Comparison of ENCODE assay signal across 19 cellular contexts in genomic region chr12:101050631-101051030, GRCh38.
"Had no signal": no experiment of that assay in that cellular context is flagged by ENCODE, and none has a peak within 500 bp of the region (broad histone marks: within the 10 kb centered on the region; RNA-seq: fewer than 3 reads in every experiment).

No MANE protein-coding gene starts in this region.

- H3K27ac ChIP-seq: esophagus squamous epithelium, foreskin keratinocyte, psoas muscle, right lobe of liver, upper lobe of left lung, uterus had no signal

- H3K4me1 ChIP-seq: psoas muscle, right lobe of liver, upper lobe of left lung, uterus had no signal

- H3K27me3 Mint-ChIP-seq: dendritic cell treated with granulocyte-macrophage colony-stimulating factor and Interleukin-4, amounts not matched to agents 40 ng/mL and 50 ng/mL, for 4 days; stimulated activated naive B cell treated with anti-CD40 and anti-IgM and Interleukin-4, amounts not matched to agents 10 μg/mL and 1 μg/mL and 100 μg/mL, for 72 hours; stimulated activated naive CD8-positive, alpha-beta T cell treated with anti-CD3 and anti-CD28 coated beads, Interleukin-15, amount 100 ng/mL, for 72 hours had no signal

- H3K4me3 ChIP-seq: esophagus squamous epithelium, lung, psoas muscle, right lobe of liver, upper lobe of left lung, uterus had no signal

- ATAC-seq: foreskin keratinocyte; left colon; left ventricle myocardium superior; naive thymus-derived CD4-positive, alpha-beta T cell; psoas muscle; right lobe of liver; stimulated activated naive B cell treated with anti-CD40 and anti-IgM and Interleukin-4, amounts not matched to agents 10 μg/mL and 1 μg/mL and 100 μg/mL, for 72 hours; stimulated activated naive CD8-positive, alpha-beta T cell treated with anti-CD3 and anti-CD28 coated beads, Interleukin-15, amount 100 ng/mL, for 72 hours had no signal

- H3K9me3 Mint-ChIP-seq: dendritic cell treated with granulocyte-macrophage colony-stimulating factor and Interleukin-4, amounts not matched to agents 40 ng/mL and 50 ng/mL, for 4 days; nephron progenitor cell had no signal

- H3K36me3 Mint-ChIP-seq: naive thymus-derived CD4-positive, alpha-beta T cell; stimulated activated naive B cell treated with anti-CD40 and anti-IgM and Interleukin-4, amounts not matched to agents 10 μg/mL and 1 μg/mL and 100 μg/mL, for 72 hours had no signal

- DNase-seq: esophagus squamous epithelium; foreskin keratinocyte; hippocampal formation; left colon; left ventricle myocardium superior; mesendoderm; naive thymus-derived CD4-positive, alpha-beta T cell; nephron progenitor cell; psoas muscle; retina; right lobe of liver; stimulated activated CD4-positive, alpha-beta T cell treated with anti-CD3 and anti-CD28 coated beads, Interleukin-2, amount 100 ng/mL, for 24 hours; stimulated activated CD4-positive, alpha-beta T cell treated with anti-CD3 and anti-CD28 coated beads, Interleukin-4, amount 100 ng/mL, for 4 hours; stimulated activated naive B cell treated with anti-CD40 and anti-IgM and Interleukin-4, amounts not matched to agents 10 μg/mL and 1 μg/mL and 100 μg/mL, for 72 hours; stimulated activated naive CD8-positive, alpha-beta T cell treated with anti-CD3 and anti-CD28 coated beads, Interleukin-15, amount 100 ng/mL, for 72 hours; upper lobe of left lung; uterus had no signal

- H3K36me3 ChIP-seq: esophagus squamous epithelium, right lobe of liver, upper lobe of left lung, uterus had no signal

- H3K27ac Mint-ChIP-seq: dendritic cell treated with granulocyte-macrophage colony-stimulating factor and Interleukin-4, amounts not matched to agents 40 ng/mL and 50 ng/mL, for 4 days; naive thymus-derived CD4-positive, alpha-beta T cell; nephron progenitor cell; stimulated activated naive B cell treated with anti-CD40 and anti-IgM and Interleukin-4, amounts not matched to agents 10 μg/mL and 1 μg/mL and 100 μg/mL, for 72 hours; stimulated activated naive CD8-positive, alpha-beta T cell treated with anti-CD3 and anti-CD28 coated beads, Interleukin-15, amount 100 ng/mL, for 72 hours had no signal

- H3K4me1 Mint-ChIP-seq: naive thymus-derived CD4-positive, alpha-beta T cell; stimulated activated naive B cell treated with anti-CD40 and anti-IgM and Interleukin-4, amounts not matched to agents 10 μg/mL and 1 μg/mL and 100 μg/mL, for 72 hours; stimulated activated naive CD8-positive, alpha-beta T cell treated with anti-CD3 and anti-CD28 coated beads, Interleukin-15, amount 100 ng/mL, for 72 hours had no signal

- H3K4me3 Mint-ChIP-seq: dendritic cell treated with granulocyte-macrophage colony-stimulating factor and Interleukin-4, amounts not matched to agents 40 ng/mL and 50 ng/mL, for 4 days; naive thymus-derived CD4-positive, alpha-beta T cell; nephron progenitor cell; stimulated activated naive B cell treated with anti-CD40 and anti-IgM and Interleukin-4, amounts not matched to agents 10 μg/mL and 1 μg/mL and 100 μg/mL, for 72 hours; stimulated activated naive CD8-positive, alpha-beta T cell treated with anti-CD3 and anti-CD28 coated beads, Interleukin-15, amount 100 ng/mL, for 72 hours had no signal

- H3K27me3 ChIP-seq: esophagus squamous epithelium, foreskin keratinocyte, right lobe of liver, upper lobe of left lung, uterus had no signal

- H3K9me3 ChIP-seq: esophagus squamous epithelium, psoas muscle, right lobe of liver, upper lobe of left lung, uterus had no signal
